30 cellular contexts compared by ENCODE assay signal in genomic region chr13:99634672-99635071, GRCh38.
"Had no signal": no experiment of that assay in that cellular context is flagged by ENCODE, and none has a peak within 500 bp of the region (broad histone marks: within the 10 kb centered on the region; RNA-seq: fewer than 3 reads in every experiment).

No MANE protein-coding gene starts in this region.

- H3K9me3 Mint-ChIP-seq: dendritic cell treated with granulocyte-macrophage colony-stimulating factor and Interleukin-4, amounts not matched to agents 40 ng/mL and 50 ng/mL, for 4 days; stimulated activated effector memory CD8-positive, alpha-beta T cell treated with anti-CD3 and anti-CD28 coated beads, Interleukin-12 subunit alpha, Interleukin-12 subunit beta, amount 100 ng/mL, for 72 hours had no signal

- H2AFZ ChIP-seq: hepatocyte had no signal

- H3K4me1 ChIP-seq: lower lobe of right lung, vagina had no signal

- DNase-seq: effector CD8-positive, alpha-beta T cell; endodermal cell; foreskin fibroblast; gastrocnemius medialis; heart left ventricle; immature natural killer cell; islet precursor cell; kidney glomerular epithelial cell; left colon; left ventricle myocardium superior; lower lobe of right lung; natural killer cell; occipital lobe; ovary; posterior cingulate gyrus; psoas muscle; right cardiac atrium; sigmoid colon; stimulated activated CD4-positive, alpha-beta T cell treated with anti-CD3 and anti-CD28 coated beads, Interleukin-2, amount 100 ng/mL, for 24 hours; stimulated activated CD4-positive, alpha-beta T cell treated with anti-CD3 and anti-CD28 coated beads, Interleukin-4, amount 100 ng/mL, for 24 hours; stimulated activated naive CD4-positive, alpha-beta T cell treated with Interleukin-2 at 50 U/mL for 16 hours; stomach; thyroid gland; trophoblast cell had no signal

- H3K9me3 ChIP-seq: gastrocnemius medialis, lower lobe of right lung, ovary, psoas muscle, sigmoid colon, thyroid gland, vagina had no signal

- H3K36me3 Mint-ChIP-seq: natural killer cell; stimulated activated effector memory CD8-positive, alpha-beta T cell treated with anti-CD3 and anti-CD28 coated beads, Interleukin-12 subunit alpha, Interleukin-12 subunit beta, amount 100 ng/mL, for 72 hours had no signal

- H3K4me1 Mint-ChIP-seq: immature natural killer cell; natural killer cell; stimulated activated effector memory CD8-positive, alpha-beta T cell treated with anti-CD3 and anti-CD28 coated beads, Interleukin-12 subunit alpha, Interleukin-12 subunit beta, amount 100 ng/mL, for 72 hours had no signal

- H3K27ac Mint-ChIP-seq: dendritic cell treated with granulocyte-macrophage colony-stimulating factor and Interleukin-4, amounts not matched to agents 40 ng/mL and 50 ng/mL, for 4 days; endodermal cell; natural killer cell; stimulated activated effector memory CD8-positive, alpha-beta T cell treated with anti-CD3 and anti-CD28 coated beads, Interleukin-12 subunit alpha, Interleukin-12 subunit beta, amount 100 ng/mL, for 72 hours had no signal

- H3K4me2 ChIP-seq: hepatocyte had no signal

- H3K36me3 ChIP-seq: gastrocnemius medialis, heart left ventricle, lower lobe of right lung, ovary, sigmoid colon, stomach, thyroid gland, vagina had no signal

- H3K4me3 Mint-ChIP-seq: dendritic cell treated with granulocyte-macrophage colony-stimulating factor and Interleukin-4, amounts not matched to agents 40 ng/mL and 50 ng/mL, for 4 days; endodermal cell; immature natural killer cell; natural killer cell; stimulated activated effector memory CD8-positive, alpha-beta T cell treated with anti-CD3 and anti-CD28 coated beads, Interleukin-12 subunit alpha, Interleukin-12 subunit beta, amount 100 ng/mL, for 72 hours had no signal

- H3K4me3 ChIP-seq: gastrocnemius medialis, heart left ventricle, hepatocyte, lower lobe of right lung, ovary, psoas muscle, sigmoid colon, stomach, thyroid gland, vagina had no signal

- ATAC-seq: esophagus mucosa; gastrocnemius medialis; heart left ventricle; left colon; left ventricle myocardium superior; natural killer cell; psoas muscle; right cardiac atrium; stimulated activated effector memory CD8-positive, alpha-beta T cell treated with anti-CD3 and anti-CD28 coated beads, Interleukin-12 subunit alpha, Interleukin-12 subunit beta, amount 100 ng/mL, for 72 hours had no signal

- H3K27ac ChIP-seq: epithelial cell of prostate, gastrocnemius medialis, heart left ventricle, hepatocyte, lower lobe of right lung, ovary, psoas muscle, sigmoid colon, stomach, thyroid gland, vagina had no signal

- H3K27me3 ChIP-seq: gastrocnemius medialis, heart left ventricle, hepatocyte, ovary, sigmoid colon, stomach, thyroid gland, vagina had no signal

- H3K79me2 ChIP-seq: hepatocyte had no signal
